22 cellular contexts compared by ENCODE assay signal in genomic region chr10:87623191-87623590, GRCh38.
"Had no signal": no experiment of that assay in that cellular context is flagged by ENCODE, and none has a peak within 500 bp of the region (broad histone marks: within the 10 kb centered on the region; RNA-seq: fewer than 3 reads in every experiment).

No MANE protein-coding gene starts in this region.

- DNase-seq: IMR-90; Karpas-422; KG1; MM.1S; NCI-H1092 treated with DMSO at 0.1 percent for 48 hours; NCI-H1436; NCI-H187; NCI-H2029; NCI-H2081 treated with DMSO at 0.1 percent for 48 hours; NCI-H2171; NCI-H226; NCI-H446; NCI-H510A; NCI-H524 treated with DMSO at 0.1 percent for 48 hours; NK-92 treated with Interleukin-12 subunit alpha and Interleukin-12 subunit beta, amount 100 ng/mL, for 24 hours; Right ventricle myocardium superior; RPMI8226; SIG-M5; SW 1271; T-cell had no signal

- H3K27me3 ChIP-seq: SJSA1 had no signal

- H3K4me3 ChIP-seq: SJSA1, SK-N-MC had no signal

- H3K36me3 ChIP-seq: SJSA1 had no signal

- ATAC-seq: T-cell had no signal

- H3K9me3 ChIP-seq: SJSA1 had no signal

- H3K27ac ChIP-seq: SJSA1, SK-N-MC had no signal

- H3K4me1 ChIP-seq: SJSA1 had no signal
